In the genomic region with DNA sequence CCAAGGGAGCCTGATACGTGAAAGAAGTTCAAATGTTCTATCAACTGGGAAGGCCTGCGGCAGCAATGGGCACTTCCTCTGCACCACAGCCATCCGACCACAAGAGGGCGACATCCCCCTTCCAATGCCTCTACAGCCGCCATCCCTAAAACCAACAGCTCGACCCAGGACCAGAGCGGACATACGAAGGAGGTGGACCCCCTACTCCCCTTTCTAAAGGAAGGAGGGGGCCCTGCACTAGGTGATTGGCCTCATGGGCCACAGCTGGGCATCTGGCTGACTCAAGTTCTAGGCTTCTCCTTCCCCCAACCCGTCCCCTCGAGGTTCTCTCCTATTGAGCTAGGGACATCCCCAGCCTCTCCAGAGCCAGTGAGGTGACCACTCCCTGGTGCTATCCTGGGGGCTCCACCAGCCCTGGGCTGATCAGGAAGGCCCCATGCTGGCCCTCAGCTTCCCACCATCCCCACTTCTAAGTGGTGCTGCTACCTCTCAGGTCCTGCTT, we compare ENCODE assay signal across 8 cellular contexts.
DNase-seq lines count a peak whose midpoint lies in the region; ATAC-seq and TF ChIP-seq lines count a peak whose summit lies in the region.

No MANE protein-coding gene starts in this region.

- peaks cover 6% of the 10 kb centered on the region for H3K4me1 Mint-ChIP-seq in endothelial cell (ENCODE audit: unreplicated experiment)

- TF ChIP-seq CTCF in endothelial cell (IDR thresholded peaks at IDR 0.05; ENCODE audit: unreplicated experiment) = peak; percentile 89

- no peaks in the 10 kb centered on the region for H3K9me3 Mint-ChIP-seq in endothelial cell (ENCODE audit: unreplicated experiment)

- H3K27ac Mint-ChIP-seq in endothelial cell (ENCODE audit: unreplicated experiment) = no peak overlapping the region

- ATAC-seq in HG03196 (IDR thresholded peaks at IDR 0.05; ENCODE audit: unreplicated experiment) = peak; percentile 50

- DNase-seq in NCI-H146 (lab: John Stamatoyannopoulos, UW) = peak; percentile 21
- no peak for DNase-seq in NCI-H146 treated with DMSO at 0.1 percent for 48 hours (lab: John Stamatoyannopoulos, UW; ENCODE audit: unreplicated experiment)
- peak; percentile 79 for DNase-seq in NCI-H82 (lab: John Stamatoyannopoulos, UW)
- DNase-seq in activated CD8-positive, alpha-beta memory T cell treated with anti-CD3 and anti-CD28 coated beads for 1 hour (ENCODE audit: extremely low read depth in 1 of 2, low read depth in 1 of 2) = peak; percentile 23 to 56
- peak; percentile 88 for DNase-seq in endothelial cell (ENCODE audit: low spot score)
- peak; percentile 53 for DNase-seq in middle frontal gyrus (ENCODE audit: extremely low spot score, low spot score)
- DNase-seq in stimulated activated CD8-positive, alpha-beta memory T cell treated with anti-CD3 and anti-CD28 coated beads, Interleukin-4, amount 100 ng/mL, for 1 hour (ENCODE audit: low read depth in 2 of 2, low spot score in 1 of 2) = peak; percentile 52 to 55

- H3K4me3 Mint-ChIP-seq in endothelial cell (ENCODE audit: unreplicated experiment) = no peak overlapping the region

- H3K36me3 Mint-ChIP-seq in endothelial cell (ENCODE audit: low read depth, unreplicated experiment) = peaks cover 7% of the 10 kb centered on the region

- peaks cover 4% of the 10 kb centered on the region for H3K27me3 Mint-ChIP-seq in endothelial cell (ENCODE audit: unreplicated experiment)
